8 cellular contexts compared by ENCODE assay signal in the genomic region with DNA sequence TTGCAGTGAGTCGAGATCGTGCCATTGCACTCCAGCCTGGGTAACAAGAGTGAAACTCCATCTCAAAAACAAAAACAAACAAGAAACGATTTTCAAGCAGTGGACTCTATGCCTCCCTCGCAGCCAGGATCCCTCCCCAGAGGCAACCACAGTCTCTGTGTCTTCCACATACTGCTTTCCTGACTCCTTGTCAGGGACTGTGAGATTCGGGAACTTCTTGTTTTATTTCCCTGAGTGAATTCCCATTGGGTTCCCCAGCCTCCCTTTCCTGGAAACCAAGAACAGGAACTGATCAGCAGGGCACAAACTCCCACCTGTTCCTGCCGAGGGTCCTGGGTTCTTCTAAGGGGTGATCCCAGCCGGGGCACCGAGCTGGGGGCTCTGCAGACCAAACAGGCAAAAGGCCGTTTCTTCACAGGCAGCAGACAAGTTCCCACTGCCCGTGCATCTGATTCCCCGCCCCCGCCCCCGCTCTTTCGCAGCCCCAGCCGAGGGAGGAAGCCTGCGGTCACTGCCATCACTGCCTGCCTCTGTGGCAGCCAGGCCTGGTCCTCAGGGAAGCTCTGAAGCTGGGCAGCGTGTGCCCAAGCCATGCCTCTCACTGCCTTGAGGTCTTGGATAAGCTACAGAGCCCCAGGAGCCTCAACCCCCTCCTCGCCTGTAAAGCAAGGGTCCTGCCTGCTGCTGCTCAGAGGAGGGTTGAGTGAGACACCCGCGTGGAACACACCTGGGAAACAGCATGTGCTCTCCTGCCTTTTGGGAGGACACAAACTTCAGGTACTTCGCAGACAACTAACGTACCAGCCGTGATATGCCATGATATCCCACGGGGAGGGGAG. TPM values are rescaled to one million over a fixed set of nuclear protein-coding genes. Genes with fewer than 3 reads are reported as not detected.
DNase-seq lines count a peak whose midpoint lies in the region; ATAC-seq, FAIRE-seq and TF ChIP-seq lines count a peak whose summit lies in the region.

No MANE protein-coding gene starts in this region.

- 28% methylated on average over 17 of the region's 24 CpGs; no CpG with 5 or more reads in 1 of the 2 experiments for WGBS in IMR-90 (ENCODE audit: extremely low coverage in 2 of 2, insufficient read length in 1 of 2), 2 experiments
- WGBS in small intestine, 3 donors: 23 to 40% (median 30%) methylated on average over 23 to 24 of the region's 24 CpGs

- DNase-seq in IMR-90 (peak; percentile 24), UCSD-AML1 (lab: John Stamatoyannopoulos, UW; ENCODE audit: unreplicated experiment) (peak; percentile 88), endothelial cell of umbilical vein (ENCODE audit: low read depth, low spot score) (no peak), small intestine (no peak), NCI-H1694 (lab: John Stamatoyannopoulos, UW) (no peak)
- peak; percentile 55 to 57 for DNase-seq in stimulated activated CD4-positive, alpha-beta T cell treated with anti-CD3 and anti-CD28 coated beads, Interleukin-4, amount 100 ng/mL, for 4 hours

- TF ChIP-seq POLR2A in IMR-90 (IDR thresholded peaks at IDR 0.05; ENCODE audit: low read depth, low read length) (no peak), endothelial cell of umbilical vein (IDR thresholded peaks at IDR 0.05; ENCODE audit: low read depth, low read length) (no peak)

- CTCF ChIA-PET in IMR-90 (lab: Yijun Ruan, JAX) (no interaction called here), endothelial cell of umbilical vein (lab: Charles Lee) (no interaction called here)

- H3K9me3 ChIP-seq in IMR-90 (ENCODE audit: control insufficient read depth, insufficient read depth, low read length) (no peaks in the 10 kb centered on the region), endothelial cell of umbilical vein (replicated peaks; ENCODE audit: control insufficient read depth, insufficient read depth, low read length) (no peaks in the 10 kb centered on the region), small intestine (ENCODE audit: control insufficient read depth, low read depth) (no peaks in the 10 kb centered on the region)

- peak overlapping the region; percentile 70; the same call in 1 of the 2 replicates for H4K91ac ChIP-seq in IMR-90 (ENCODE audit: insufficient read depth, low read depth, low read length)

- TF ChIP-seq RAD21 in IMR-90 (IDR thresholded peaks at IDR 0.05; ENCODE audit: low read length): no peak

- H3K79me2 ChIP-seq in endothelial cell of umbilical vein (ENCODE audit: control insufficient read depth, insufficient read depth, low read length): no peaks in the 10 kb centered on the region

- H3K18ac ChIP-seq in IMR-90 (ENCODE audit: low read depth, low read length): peak overlapping the region; percentile 75; the same call in 1 of the 2 replicates

- no peak overlapping the region; the same call in 1 of the 2 replicates for H3K9ac ChIP-seq in IMR-90 (ENCODE audit: low read depth, low read length)
- H3K9ac ChIP-seq in endothelial cell of umbilical vein (replicated peaks; ENCODE audit: extremely low read depth, insufficient read depth, low read length): no peak overlapping the region

- H2BK20ac ChIP-seq in IMR-90 (ENCODE audit: low read depth, low read length): peak overlapping the region; percentile 61; the same call in 1 of the 2 replicates

- peak overlapping the region; percentile 88 for H2AK5ac ChIP-seq in IMR-90 (ENCODE audit: low read depth, low read length)

- peak overlapping the region; percentile 59 for H3K4me2 ChIP-seq in IMR-90 (ENCODE audit: low read depth, low read length)
- no peak overlapping the region for H3K4me2 ChIP-seq in endothelial cell of umbilical vein (ENCODE audit: insufficient read depth, low read length)

- peak overlapping the region; percentile 63 to 89; a peak in 3 of 4 replicates for H4K8ac ChIP-seq in IMR-90 (ENCODE audit: low read depth in 2 of 2, low read length in 2 of 2)

- intact Hi-C loops in IMR-90 (cut with micrococcal nuclease) (no loop called here), endothelial cell of umbilical vein (cut with micrococcal nuclease) (no loop called here)

- BruUV-seq in IMR-90 (replicated peaks; lab: Mats Ljungman, UMichigan): no TSS peak
- BruUV-seq in endothelial cell of umbilical vein (replicated peaks; lab: Mats Ljungman, UMichigan): no TSS peak

- peaks cover 0 to 4% of the 10 kb centered on the region in 2 experiments; a peak in 2 of 4 replicates for H3K79me1 ChIP-seq in IMR-90 (ENCODE audit: low read depth in 1 of 2, low read length in 2 of 2)

- H3K27ac ChIP-seq in IMR-90 (ENCODE audit: insufficient read depth, low read length) (no peak overlapping the region), endothelial cell of umbilical vein (ENCODE audit: insufficient read depth, low read depth, low read length) (no peak overlapping the region), small intestine (ENCODE audit: low read depth in 1 of 2, low read length in 1 of 2) (peak overlapping the region in 1 of 2 donors; percentile 79)

- H4K20me1 ChIP-seq in IMR-90 (ENCODE audit: insufficient read depth, low read length) (peaks cover 3% of the 10 kb centered on the region), endothelial cell of umbilical vein (replicated peaks; ENCODE audit: control insufficient read depth, extremely low read depth, insufficient read depth, low read length) (no peaks in the 10 kb centered on the region)

- TF ChIP-seq CTCF in IMR-90 (conservative IDR thresholded peaks at IDR 0.05; ENCODE audit: low read depth, low read length): no peak
- no peak for TF ChIP-seq CTCF in endothelial cell of umbilical vein (IDR thresholded peaks at IDR 0.05; ENCODE audit: extremely low read depth in 1 of 2, insufficient read depth in 1 of 2, low read depth in 1 of 2, low read length in 2 of 2)

- H3K14ac ChIP-seq in IMR-90 (replicated peaks; ENCODE audit: low read depth, low read length): peak overlapping the region; percentile 66; the same call in 1 of the 2 replicates

- H3K9me1 ChIP-seq in IMR-90 (ENCODE audit: insufficient read depth, low read length) (no peaks in the 10 kb centered on the region), endothelial cell of umbilical vein (replicated peaks; ENCODE audit: control insufficient read depth, extremely low read depth, insufficient read depth, low read length) (no peaks in the 10 kb centered on the region)

- H3K4ac ChIP-seq in IMR-90 (ENCODE audit: low read depth, low read length): peak overlapping the region; percentile 93

- H2BK120ac ChIP-seq in IMR-90 (ENCODE audit: low read depth, low read length): peak overlapping the region; percentile 47

- H3K27me3 ChIP-seq in IMR-90 (ENCODE audit: control insufficient read depth, insufficient read depth, low read length) (peaks cover 2% of the 10 kb centered on the region; the same call in 1 of the 2 replicates), endothelial cell of umbilical vein (ENCODE audit: control insufficient read depth in 2 of 2, insufficient read depth in 2 of 2, low read length in 2 of 2) (peaks cover 0 to 4% of the 10 kb centered on the region in 2 experiments), small intestine (ENCODE audit: control insufficient read depth in 2 of 2, insufficient read depth in 2 of 2, low read length in 2 of 2) (no peaks in the 10 kb centered on the region)

- H3K23ac ChIP-seq in IMR-90 (ENCODE audit: low read depth, low read length): 0 out of 2 replicates have a peak overlapping the region, but pooled peaks have one; percentile 66

- ATAC-seq in IMR-90 (ENCODE audit: low read depth): peak; percentile 72
- no peak for ATAC-seq in GM19328 (IDR thresholded peaks at IDR 0.05; ENCODE audit: unreplicated experiment)
- ATAC-seq in HG03280 (IDR thresholded peaks at IDR 0.05; ENCODE audit: unreplicated experiment): no peak

- no peak overlapping the region for H2BK5ac ChIP-seq in IMR-90 (ENCODE audit: low read depth, low read length, poor library complexity, severe bottlenecking)

- peak; percentile 24 for FAIRE-seq in endothelial cell of umbilical vein (lab: Jason Lieb, UNC)
- no peak for FAIRE-seq in small intestine (lab: Jason Lieb, UNC)

- H3K4me1 ChIP-seq in IMR-90 (ENCODE audit: control insufficient read depth, insufficient read depth, low read length) (peaks cover 9% of the 10 kb centered on the region), endothelial cell of umbilical vein (ENCODE audit: control insufficient read depth, extremely low read depth, insufficient read depth, low read length) (peaks cover 2% of the 10 kb centered on the region), small intestine (ENCODE audit: control insufficient read depth in 2 of 2, insufficient read depth in 1 of 2, low read depth in 1 of 2, low read length in 1 of 2) (no peaks in the 10 kb centered on the region)

- peak overlapping the region; percentile 80 for H2AK9ac ChIP-seq in IMR-90 (replicated peaks; ENCODE audit: low read depth, low read length, poor library complexity)

- dilution Hi-C loops in IMR-90 (cut with HindIII; ENCODE audit: low sequenced_read_pairs, unreplicated experiment): no loop called here
- dilution Hi-C loops in endothelial cell of umbilical vein (cut with MboI; ENCODE audit: extremely low pct_ligation_motif_present, low sequenced_read_pairs): no loop called here

- peak overlapping the region; percentile 70; the same call in 1 of the 3 replicates for H2BK15ac ChIP-seq in IMR-90 (ENCODE audit: low read depth, low read length)

- H3K4me3 ChIP-seq in IMR-90 (ENCODE audit: insufficient read depth, low read depth, low read length) (no peak overlapping the region), endothelial cell of umbilical vein (replicated peaks in 1 of 3; ENCODE audit: insufficient read depth in 1 of 3, low read depth in 1 of 3, low read length in 3 of 3) (no peak overlapping the region), small intestine (ENCODE audit: low read depth in 1 of 2, low read length in 2 of 2) (no peak overlapping the region)

- POLR2A ChIA-PET in IMR-90 (lab: Charles Lee; ENCODE audit: unreplicated experiment): no interaction called here
- POLR2A ChIA-PET in endothelial cell of umbilical vein (lab: Charles Lee): no interaction called here

- peak overlapping the region; percentile 70; the same call in 1 of the 2 replicates for H4K5ac ChIP-seq in IMR-90 (ENCODE audit: low read depth, low read length)

- H3K56ac ChIP-seq in IMR-90 (ENCODE audit: extremely low read depth, insufficient read depth, low read length): no peak overlapping the region

- H2AFZ ChIP-seq in IMR-90 (replicated peaks; ENCODE audit: low read length, poor library complexity) (peak overlapping the region; percentile 88), endothelial cell of umbilical vein (ENCODE audit: low read depth, low read length) (peak overlapping the region; percentile 36)

- in situ Hi-C loops in IMR-90 (cut with MboI; ENCODE audit: low sequenced_read_pairs): no loop called here

- H3K36me3 ChIP-seq in IMR-90 (ENCODE audit: control insufficient read depth, insufficient read depth, low read length) (no peaks in the 10 kb centered on the region), endothelial cell of umbilical vein (ENCODE audit: control insufficient read depth in 2 of 2, extremely low read depth in 1 of 2, insufficient read depth in 2 of 2, low read length in 2 of 2) (no peaks in the 10 kb centered on the region), small intestine (ENCODE audit: control insufficient read depth in 2 of 2, insufficient read depth in 2 of 2, low read length in 2 of 2) (no peaks in the 10 kb centered on the region)

RNA-seq across cellular contexts. Expression of a gene that starts 5.5 kb away (rescaled TPM):
- total RNA-seq in IMR-90 (2012; rRNA removed): 36.2 and 48.6 TPM in 2 replicates
- polyA plus RNA-seq in IMR-90 (2012; rRNA removed): 372 and 392 TPM in 2 replicates
- polyA plus RNA-seq in IMR-90 (2012; cell fraction: cytosol; rRNA removed): 218 and 326 TPM in 2 replicates
- polyA plus RNA-seq in IMR-90 (2012; cell fraction: nucleus; rRNA removed; ENCODE audit: low replicate concordance): 957 and 2,926 TPM in 2 replicates
- 306 and 322 TPM in 2 replicates for total RNA-seq in endothelial cell of umbilical vein
- polyA plus RNA-seq in endothelial cell of umbilical vein: 298 and 393 TPM in 2 replicates
- polyA plus RNA-seq in endothelial cell of umbilical vein (2011; cell fraction: cytosol; rRNA removed): 224 and 318 TPM in 2 replicates
- 848 and 1,004 TPM in 2 replicates for polyA plus RNA-seq in endothelial cell of umbilical vein (2011; cell fraction: nucleus; rRNA removed)
- 214 and 360 TPM in 2 replicates for polyA plus RNA-seq in endothelial cell of umbilical vein (2012)
- polyA minus RNA-seq in endothelial cell of umbilical vein: 294 and 363 TPM in 2 replicates
- polyA minus RNA-seq in endothelial cell of umbilical vein (2011; cell fraction: cytosol; rRNA and poly(A)+ RNA removed): 47.3 TPM
- 270 and 364 TPM in 2 replicates for polyA minus RNA-seq in endothelial cell of umbilical vein (2011; cell fraction: nucleus; rRNA and poly(A)+ RNA removed)
- polyA plus RNA-seq in small intestine: 10 to 100 TPM; 22.8 to 95.0 (median 27.8) TPM

RNA-seq across cellular contexts. Expression of a gene that starts 13.1 kb away (rescaled TPM):
- 3.2 and 4.7 TPM in 2 replicates for total RNA-seq in IMR-90 (2012; rRNA removed)
- 11.8 and 13.2 TPM in 2 replicates for polyA plus RNA-seq in IMR-90 (2012; rRNA removed)
- 6.8 and 10.7 TPM in 2 replicates for polyA plus RNA-seq in IMR-90 (2012; cell fraction: cytosol; rRNA removed)
- polyA plus RNA-seq in IMR-90 (2012; cell fraction: nucleus; rRNA removed; ENCODE audit: low replicate concordance): 4.7 and 22.2 TPM in 2 replicates
- total RNA-seq in endothelial cell of umbilical vein: 26.5 and 30.6 TPM in 2 replicates
- polyA plus RNA-seq in endothelial cell of umbilical vein: 15.6 and 19.3 TPM in 2 replicates
- 14.3 and 19.4 TPM in 2 replicates for polyA plus RNA-seq in endothelial cell of umbilical vein (2011; cell fraction: cytosol; rRNA removed)
- 11.5 and 12.3 TPM in 2 replicates for polyA plus RNA-seq in endothelial cell of umbilical vein (2011; cell fraction: nucleus; rRNA removed)
- polyA plus RNA-seq in endothelial cell of umbilical vein (2012): 6.7 and 8.2 TPM in 2 replicates
- 5.6 and 9.8 TPM in 2 replicates for polyA minus RNA-seq in endothelial cell of umbilical vein
- 96.4 TPM for polyA minus RNA-seq in endothelial cell of umbilical vein (2011; cell fraction: cytosol; rRNA and poly(A)+ RNA removed)
- polyA minus RNA-seq in endothelial cell of umbilical vein (2011; cell fraction: nucleus; rRNA and poly(A)+ RNA removed): 4.5 and 8.7 TPM in 2 replicates
- 10 to 100 TPM in 1 of 3 donors, 1 to 10 TPM in 2; 1.1 to 16.7 (median 2.2) TPM for polyA plus RNA-seq in small intestine

RNA-seq across cellular contexts. Expression of a gene that starts 21.2 kb away (rescaled TPM):
- total RNA-seq in IMR-90 (2012; rRNA removed) (40.5 and 41.7 TPM in 2 replicates), endothelial cell of umbilical vein (148 and 152 TPM in 2 replicates)
- polyA plus RNA-seq in IMR-90 (2012; rRNA removed) (157 and 209 TPM in 2 replicates), endothelial cell of umbilical vein (143 and 179 TPM in 2 replicates), small intestine (100 to 1,000 TPM; 197 to 255 (median 247) TPM)
- 109 and 184 TPM in 2 replicates for polyA plus RNA-seq in IMR-90 (2012; cell fraction: cytosol; rRNA removed)
- polyA plus RNA-seq in IMR-90 (2012; cell fraction: nucleus; rRNA removed; ENCODE audit: low replicate concordance): 87.9 and 240 TPM in 2 replicates
- 95.1 and 129 TPM in 2 replicates for polyA plus RNA-seq in endothelial cell of umbilical vein (2011; cell fraction: cytosol; rRNA removed)
- 76.5 and 81.0 TPM in 2 replicates for polyA plus RNA-seq in endothelial cell of umbilical vein (2011; cell fraction: nucleus; rRNA removed)
- 172 and 240 TPM in 2 replicates for polyA plus RNA-seq in endothelial cell of umbilical vein (2012)
- 35.0 and 35.7 TPM in 2 replicates for polyA minus RNA-seq in endothelial cell of umbilical vein
- polyA minus RNA-seq in endothelial cell of umbilical vein (2011; cell fraction: cytosol; rRNA and poly(A)+ RNA removed): 133 TPM
- 16.2 and 27.3 TPM in 2 replicates for polyA minus RNA-seq in endothelial cell of umbilical vein (2011; cell fraction: nucleus; rRNA and poly(A)+ RNA removed)

Comparison
In these comparisons a context has a peak if more than half of its experiments do, and no peak if none do; other contexts are left out.
1. DNase-seq: peak in IMR-90 (single experiment), UCSD-AML1 (single experiment) and stimulated activated CD4-positive, alpha-beta T cell treated with anti-CD3 and anti-CD28 coated beads, Interleukin-4, amount 100 ng/mL, for 4 hours (2 of 2); none in endothelial cell of umbilical vein (single experiment), small intestine (single experiment) and NCI-H1694 (single experiment).